ENCODE assay signal across 1 cellular context in the genomic region with DNA sequence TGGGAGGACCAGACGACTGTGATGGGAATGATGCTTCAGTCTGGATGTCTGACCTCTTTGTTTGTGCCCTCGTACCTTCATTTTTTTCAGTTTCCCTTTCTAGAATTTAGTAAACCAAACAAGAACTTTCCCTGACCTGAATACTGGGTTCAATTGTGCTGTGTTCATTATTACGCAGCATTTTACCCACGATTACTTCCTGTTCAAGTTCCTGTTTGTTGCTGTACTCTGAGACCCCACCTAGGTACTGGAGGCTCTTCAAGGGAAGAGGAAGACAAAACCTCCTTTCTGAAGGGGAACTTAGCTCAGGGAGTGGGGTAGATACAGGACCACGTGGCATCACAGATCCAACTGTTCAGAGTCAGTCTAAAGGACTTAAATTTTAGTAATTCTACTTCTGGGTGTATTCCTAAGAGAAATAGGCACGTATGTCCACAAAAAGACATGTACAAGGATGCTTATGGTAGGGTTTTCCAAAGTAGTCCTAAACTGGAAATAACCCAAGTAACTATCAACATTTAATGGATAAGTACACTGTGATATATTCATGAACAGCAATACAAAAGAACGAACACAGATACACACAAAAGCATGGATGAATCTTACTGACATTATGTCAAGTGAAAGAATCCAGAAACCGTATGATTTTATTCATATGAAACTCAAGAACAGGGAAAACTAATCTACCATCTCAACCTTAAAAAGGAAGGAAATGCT.
TF ChIP-seq lines count a peak whose summit lies in the region.

No MANE protein-coding gene starts in this region.

TF ChIP-seq in GM12878, 131 proteins besides CTCF, POLR2A, EP300 and RAD21 (continued from another document):
- TF ChIP-seq, protein P1, sequence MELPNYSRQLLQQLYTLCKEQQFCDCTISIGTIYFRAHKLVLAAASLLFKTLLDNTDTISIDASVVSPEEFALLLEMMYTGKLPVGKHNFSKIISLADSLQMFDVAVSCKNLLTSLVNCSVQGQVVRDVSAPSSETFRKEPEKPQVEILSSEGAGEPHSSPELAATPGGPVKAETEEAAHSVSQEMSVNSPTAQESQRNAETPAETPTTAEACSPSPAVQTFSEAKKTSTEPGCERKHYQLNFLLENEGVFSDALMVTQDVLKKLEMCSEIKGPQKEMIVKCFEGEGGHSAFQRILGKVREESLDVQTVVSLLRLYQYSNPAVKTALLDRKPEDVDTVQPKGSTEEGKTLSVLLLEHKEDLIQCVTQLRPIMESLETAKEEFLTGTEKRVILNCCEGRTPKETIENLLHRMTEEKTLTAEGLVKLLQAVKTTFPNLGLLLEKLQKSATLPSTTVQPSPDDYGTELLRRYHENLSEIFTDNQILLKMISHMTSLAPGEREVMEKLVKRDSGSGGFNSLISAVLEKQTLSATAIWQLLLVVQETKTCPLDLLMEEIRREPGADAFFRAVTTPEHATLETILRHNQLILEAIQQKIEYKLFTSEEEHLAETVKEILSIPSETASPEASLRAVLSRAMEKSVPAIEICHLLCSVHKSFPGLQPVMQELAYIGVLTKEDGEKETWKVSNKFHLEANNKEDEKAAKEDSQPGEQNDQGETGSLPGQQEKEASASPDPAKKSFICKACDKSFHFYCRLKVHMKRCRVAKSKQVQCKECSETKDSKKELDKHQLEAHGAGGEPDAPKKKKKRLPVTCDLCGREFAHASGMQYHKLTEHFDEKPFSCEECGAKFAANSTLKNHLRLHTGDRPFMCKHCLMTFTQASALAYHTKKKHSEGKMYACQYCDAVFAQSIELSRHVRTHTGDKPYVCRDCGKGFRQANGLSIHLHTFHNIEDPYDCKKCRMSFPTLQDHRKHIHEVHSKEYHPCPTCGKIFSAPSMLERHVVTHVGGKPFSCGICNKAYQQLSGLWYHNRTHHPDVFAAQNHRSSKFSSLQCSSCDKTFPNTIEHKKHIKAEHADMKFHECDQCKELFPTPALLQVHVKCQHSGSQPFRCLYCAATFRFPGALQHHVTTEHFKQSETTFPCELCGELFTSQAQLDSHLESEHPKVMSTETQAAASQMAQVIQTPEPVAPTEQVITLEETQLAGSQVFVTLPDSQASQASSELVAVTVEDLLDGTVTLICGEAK (IDR thresholded peaks at IDR 0.05; ENCODE audit: borderline replicate concordance) = 0 out of 2 replicates have a peak, but pooled peaks have one; percentile 24
- TF ChIP-seq CBX5 (IDR thresholded peaks at IDR 0.05; ENCODE audit: low read depth) (peak; percentile 62; the same call in 1 of the 2 replicates), KDM1A (IDR thresholded peaks at IDR 0.05; ENCODE audit: borderline replicate concordance) (no peak), EED (IDR thresholded peaks at IDR 0.05; ENCODE audit: low read depth) (0 out of 2 replicates have a peak, but pooled peaks have one; percentile 49), MTA3 (IDR thresholded peaks at IDR 0.05; ENCODE audit: borderline replicate concordance, low read length) (peak; percentile 60; the same call in 1 of the 2 replicates), FOXM1 (IDR thresholded peaks at IDR 0.05; ENCODE audit: low read depth, low read length) (0 out of 2 replicates have a peak, but pooled peaks have one; percentile 24), SP1 (IDR thresholded peaks at IDR 0.05; ENCODE audit: low read depth, low read length) (no peak), RUNX3 (IDR thresholded peaks at IDR 0.05; ENCODE audit: low read length) (peak; percentile 72), SIX5 (IDR thresholded peaks at IDR 0.05; ENCODE audit: low read depth, low read length, severe bottlenecking) (no peak), JUNB (IDR thresholded peaks at IDR 0.05) (peak; percentile 74), NBN (IDR thresholded peaks at IDR 0.05) (peak; percentile 37; the same call in 1 of the 2 replicates), BHLHE40 (IDR thresholded peaks at IDR 0.05; ENCODE audit: borderline replicate concordance in 1 of 2, low read depth in 2 of 2, low read length in 1 of 2) (no peak), NFIC (IDR thresholded peaks at IDR 0.05; ENCODE audit: low read depth, low read length) (peak; percentile 64; the same call in 1 of the 2 replicates), CREM (IDR thresholded peaks at IDR 0.05; ENCODE audit: low read depth) (peak; percentile 55), IRF4 (IDR thresholded peaks at IDR 0.05; ENCODE audit: low read depth, low read length) (peak; percentile 68; the same call in 1 of the 2 replicates), NRF1 (conservative IDR thresholded peaks at IDR 0.05; ENCODE audit: low read depth, low read length) (no peak), SMARCA5 (IDR thresholded peaks at IDR 0.05) (0 out of 2 replicates have a peak, but pooled peaks have one; percentile 31), EGR1 (IDR thresholded peaks at IDR 0.05; ENCODE audit: borderline replicate concordance in 1 of 2, low read depth in 2 of 2, low read length in 2 of 2) (peak in 1 of 2 experiments; percentile 38; a peak in 1 of 3 replicates), IKZF2 (IDR thresholded peaks at IDR 0.05) (peak in 1 of 2 experiments; percentile 29; a peak in 1 of 4 replicates)
- TF ChIP-seq, protein P2, sequence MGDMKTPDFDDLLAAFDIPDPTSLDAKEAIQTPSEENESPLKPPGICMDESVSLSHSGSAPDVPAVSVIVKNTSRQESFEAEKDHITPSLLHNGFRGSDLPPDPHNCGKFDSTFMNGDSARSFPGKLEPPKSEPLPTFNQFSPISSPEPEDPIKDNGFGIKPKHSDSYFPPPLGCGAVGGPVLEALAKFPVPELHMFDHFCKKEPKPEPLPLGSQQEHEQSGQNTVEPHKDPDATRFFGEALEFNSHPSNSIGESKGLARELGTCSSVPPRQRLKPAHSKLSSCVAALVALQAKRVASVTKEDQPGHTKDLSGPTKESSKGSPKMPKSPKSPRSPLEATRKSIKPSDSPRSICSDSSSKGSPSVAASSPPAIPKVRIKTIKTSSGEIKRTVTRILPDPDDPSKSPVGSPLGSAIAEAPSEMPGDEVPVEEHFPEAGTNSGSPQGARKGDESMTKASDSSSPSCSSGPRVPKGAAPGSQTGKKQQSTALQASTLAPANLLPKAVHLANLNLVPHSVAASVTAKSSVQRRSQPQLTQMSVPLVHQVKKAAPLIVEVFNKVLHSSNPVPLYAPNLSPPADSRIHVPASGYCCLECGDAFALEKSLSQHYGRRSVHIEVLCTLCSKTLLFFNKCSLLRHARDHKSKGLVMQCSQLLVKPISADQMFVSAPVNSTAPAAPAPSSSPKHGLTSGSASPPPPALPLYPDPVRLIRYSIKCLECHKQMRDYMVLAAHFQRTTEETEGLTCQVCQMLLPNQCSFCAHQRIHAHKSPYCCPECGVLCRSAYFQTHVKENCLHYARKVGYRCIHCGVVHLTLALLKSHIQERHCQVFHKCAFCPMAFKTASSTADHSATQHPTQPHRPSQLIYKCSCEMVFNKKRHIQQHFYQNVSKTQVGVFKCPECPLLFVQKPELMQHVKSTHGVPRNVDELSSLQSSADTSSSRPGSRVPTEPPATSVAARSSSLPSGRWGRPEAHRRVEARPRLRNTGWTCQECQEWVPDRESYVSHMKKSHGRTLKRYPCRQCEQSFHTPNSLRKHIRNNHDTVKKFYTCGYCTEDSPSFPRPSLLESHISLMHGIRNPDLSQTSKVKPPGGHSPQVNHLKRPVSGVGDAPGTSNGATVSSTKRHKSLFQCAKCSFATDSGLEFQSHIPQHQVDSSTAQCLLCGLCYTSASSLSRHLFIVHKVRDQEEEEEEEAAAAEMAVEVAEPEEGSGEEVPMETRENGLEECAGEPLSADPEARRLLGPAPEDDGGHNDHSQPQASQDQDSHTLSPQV (IDR thresholded peaks at IDR 0.05) = no peak
